9 cellular contexts compared by ENCODE assay signal in genomic region chr9:130140701-130141100, GRCh38. TPM values are rescaled to one million over a fixed set of nuclear protein-coding genes. Genes with fewer than 3 reads are reported as not detected.
DNase-seq lines count a peak whose midpoint lies in the region; ATAC-seq and TF ChIP-seq lines count a peak whose summit lies in the region.
"Had no signal": no experiment of that assay in that cellular context is flagged by ENCODE, and none has a peak within 500 bp of the region (broad histone marks: within the 10 kb centered on the region; RNA-seq: fewer than 3 reads in every experiment).

No MANE protein-coding gene starts in this region.

- peak overlapping the region in 3 of 4 donors; percentile 69 to 84 (median 72) for H3K27ac ChIP-seq in transverse colon
- H3K27ac ChIP-seq: SK-N-MC had no signal

- no peak for TF ChIP-seq EP300 in transverse colon (IDR thresholded peaks at IDR 0.05; ENCODE audit: low read depth)

- no peaks in the 10 kb centered on the region for H3K9me3 ChIP-seq in transverse colon

- peak; percentile 70 for DNase-seq in activated naive CD4-positive, alpha-beta T cell treated with anti-CD3 and anti-CD28 coated beads for 36 hours
- DNase-seq in activated naive CD4-positive, alpha-beta T cell treated with anti-CD3 and anti-CD28 coated beads, Interleukin-2, amount 10 ng/mL, durations not matched to agents 7 days and 5 days = no peak
- peak; percentile 76 to 78 for DNase-seq in activated T-cell treated with anti-CD3 and anti-CD28 coated beads, Interleukin-2, amount 50 U/mL, for 48 hours
- no peak for DNase-seq in neural crest cell (ENCODE audit: low read depth, low spot score)
- no peak for DNase-seq in transverse colon
- DNase-seq in NCI-H1694 (lab: John Stamatoyannopoulos, UW) = no peak
- no peak for DNase-seq in A172 (ENCODE audit: low spot score)

- WGBS in transverse colon (ENCODE audit: low coverage in 1 of 2), 2 donors = 69 to 77% methylated on average over 10 of the region's 10 CpGs

- H3K4me1 Mint-ChIP-seq in activated naive CD4-positive, alpha-beta T cell treated with anti-CD3 and anti-CD28 coated beads for 36 hours (ENCODE audit: low read depth) = peaks cover 59% of the 10 kb centered on the region
- H3K4me1 Mint-ChIP-seq in activated naive CD4-positive, alpha-beta T cell treated with anti-CD3 and anti-CD28 coated beads, Interleukin-2, amount 10 ng/mL, durations not matched to agents 7 days and 5 days = peaks cover 33% of the 10 kb centered on the region
- H3K4me1 Mint-ChIP-seq in neural crest cell = peaks cover 51% of the 10 kb centered on the region

- CTCF ChIA-PET in activated naive CD4-positive, alpha-beta T cell treated with anti-CD3 and anti-CD28 coated beads for 36 hours (lab: Charles Lee) = interaction anchor here (0.7 to 1.7 kb wide), 3 partner anchors 13 to 754 kb away, joined by 5 to 9 read pairs (median 6); no protein-coding TSS in a partner anchor
- CTCF ChIA-PET in activated naive CD4-positive, alpha-beta T cell treated with anti-CD3 and anti-CD28 coated beads, Interleukin-2, amount 10 ng/mL, durations not matched to agents 7 days and 5 days (lab: Charles Lee) = no interaction called here

- no peak for ATAC-seq in HG02970 (IDR thresholded peaks at IDR 0.05; ENCODE audit: low FRiP score, unreplicated experiment)

- TF ChIP-seq POLR2A in transverse colon (IDR thresholded peaks at IDR 0.05) = no peak

- in situ Hi-C loops in transverse colon (cut with MboI; ENCODE audit: low pct_ligation_motif_present in 1 of 4, low pct_unique_long_range_greater_than_20kb in 1 of 4, low sequenced_read_pairs in 3 of 4) = no loop called here

- H3K9me3 Mint-ChIP-seq in activated naive CD4-positive, alpha-beta T cell treated with anti-CD3 and anti-CD28 coated beads for 36 hours = no peaks in the 10 kb centered on the region
- no peaks in the 10 kb centered on the region for H3K9me3 Mint-ChIP-seq in activated naive CD4-positive, alpha-beta T cell treated with anti-CD3 and anti-CD28 coated beads, Interleukin-2, amount 10 ng/mL, durations not matched to agents 7 days and 5 days
- no peaks in the 10 kb centered on the region for H3K9me3 Mint-ChIP-seq in neural crest cell

- H3K36me3 ChIP-seq in transverse colon = no peaks in the 10 kb centered on the region

- no peak for TF ChIP-seq CTCF in neural crest cell (conservative IDR thresholded peaks at IDR 0.05)
- no peak for TF ChIP-seq CTCF in transverse colon (IDR thresholded peaks at IDR 0.05)

- H3K27ac Mint-ChIP-seq in activated naive CD4-positive, alpha-beta T cell treated with anti-CD3 and anti-CD28 coated beads for 36 hours = peak overlapping the region; percentile 70
- H3K27ac Mint-ChIP-seq in activated naive CD4-positive, alpha-beta T cell treated with anti-CD3 and anti-CD28 coated beads, Interleukin-2, amount 10 ng/mL, durations not matched to agents 7 days and 5 days = no peak overlapping the region
- peak overlapping the region; percentile 27 for H3K27ac Mint-ChIP-seq in neural crest cell (ENCODE audit: unreplicated experiment)

- H3K4me3 Mint-ChIP-seq in activated naive CD4-positive, alpha-beta T cell treated with anti-CD3 and anti-CD28 coated beads for 36 hours = no peak overlapping the region
- no peak overlapping the region for H3K4me3 Mint-ChIP-seq in activated naive CD4-positive, alpha-beta T cell treated with anti-CD3 and anti-CD28 coated beads, Interleukin-2, amount 10 ng/mL, durations not matched to agents 7 days and 5 days
- no peak overlapping the region for H3K4me3 Mint-ChIP-seq in neural crest cell

- H3K27me3 ChIP-seq in transverse colon = peaks cover 13% of the 10 kb centered on the region

- intact Hi-C loops in activated naive CD4-positive, alpha-beta T cell treated with anti-CD3 and anti-CD28 coated beads for 36 hours (cut with micrococcal nuclease) = no loop called here
- intact Hi-C loops in transverse colon (cut with DNase I; ENCODE audit: low total_unique reads) = no loop called here

- peaks cover 4 to 23% (median 16%) of the 10 kb centered on the region in 4 donors for H3K4me1 ChIP-seq in transverse colon

- peaks cover 14% of the 10 kb centered on the region for H3K36me3 Mint-ChIP-seq in activated naive CD4-positive, alpha-beta T cell treated with anti-CD3 and anti-CD28 coated beads for 36 hours (ENCODE audit: low read depth)
- H3K36me3 Mint-ChIP-seq in activated naive CD4-positive, alpha-beta T cell treated with anti-CD3 and anti-CD28 coated beads, Interleukin-2, amount 10 ng/mL, durations not matched to agents 7 days and 5 days = peaks cover 14% of the 10 kb centered on the region
- H3K36me3 Mint-ChIP-seq in neural crest cell (ENCODE audit: low read depth) = no peaks in the 10 kb centered on the region

- H3K4me3 ChIP-seq in transverse colon = no peak overlapping the region
- H3K4me3 ChIP-seq: SK-N-MC had no signal

- H3K27me3 Mint-ChIP-seq in activated naive CD4-positive, alpha-beta T cell treated with anti-CD3 and anti-CD28 coated beads for 36 hours (ENCODE audit: low read depth) = peaks cover 17% of the 10 kb centered on the region
- H3K27me3 Mint-ChIP-seq in activated naive CD4-positive, alpha-beta T cell treated with anti-CD3 and anti-CD28 coated beads, Interleukin-2, amount 10 ng/mL, durations not matched to agents 7 days and 5 days = peaks cover 41% of the 10 kb centered on the region
- peaks cover 8% of the 10 kb centered on the region for H3K27me3 Mint-ChIP-seq in neural crest cell (ENCODE audit: low read depth)

RNA-seq across cellular contexts. Expression of gene NCS1, which starts 31.5 kb away (rescaled TPM):
- total RNA-seq in activated naive CD4-positive, alpha-beta T cell treated with anti-CD3 and anti-CD28 coated beads for 36 hours = 10 to 100 TPM; 22.4 to 23.3 TPM
- total RNA-seq in neural crest cell = 60.1 and 67.8 TPM in 2 replicates
- 10 to 100 TPM; 11.9 to 66.5 (median 25.9) TPM for total RNA-seq in transverse colon
- 42.6 and 43.2 TPM in 2 replicates for total RNA-seq in A172 (2014; rRNA removed; shearing (Covaris generic))

Comparison
In these comparisons a context has a peak if more than half of its experiments do, and no peak if none do; other contexts are left out.
1. DNase-seq: peak in activated naive CD4-positive, alpha-beta T cell treated with anti-CD3 and anti-CD28 coated beads for 36 hours (single experiment) and activated T-cell treated with anti-CD3 and anti-CD28 coated beads, Interleukin-2, amount 50 U/mL, for 48 hours (2 of 2); none in activated naive CD4-positive, alpha-beta T cell treated with anti-CD3 and anti-CD28 coated beads, Interleukin-2, amount 10 ng/mL, durations not matched to agents 7 days and 5 days (single experiment), neural crest cell (single experiment), transverse colon (single experiment), NCI-H1694 (single experiment) and A172 (single experiment).